Comparison of ENCODE assay signal across 15 cellular contexts in the genomic region with DNA sequence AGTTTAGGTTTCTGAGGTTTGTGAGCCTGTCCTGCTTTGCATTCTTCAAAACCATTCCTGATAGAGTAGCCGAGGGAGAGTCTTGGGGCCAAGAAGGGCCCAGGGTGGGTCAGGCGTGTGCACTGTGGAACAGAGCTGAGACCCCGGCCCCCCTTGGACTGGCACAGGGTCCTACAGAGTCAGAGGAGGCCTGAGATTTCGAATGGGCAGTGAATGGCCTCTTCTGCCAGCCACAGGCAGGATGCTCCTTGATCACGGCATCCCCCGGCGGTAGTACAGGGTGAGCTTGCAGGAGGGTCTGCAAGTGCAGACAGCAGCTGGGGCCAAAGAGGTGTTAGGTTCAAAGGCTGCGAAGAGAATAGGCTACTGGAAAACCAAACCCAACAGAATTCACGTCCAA.
"Had no signal": no experiment of that assay in that cellular context is flagged by ENCODE, and none has a peak within 500 bp of the region (broad histone marks: within the 10 kb centered on the region; RNA-seq: fewer than 3 reads in every experiment).

No MANE protein-coding gene starts in this region.

- DNase-seq: activated T-cell treated with anti-CD3 and anti-CD28 coated beads for 4 hours, dermis blood vessel endothelial cell, foreskin melanocyte, kidney glomerular epithelial cell, left ventricle myocardium superior, occipital lobe, small intestine, T-helper 2 cell had no signal

- H3K9me3 Mint-ChIP-seq: memory B cell, nephron had no signal

- H3K27ac Mint-ChIP-seq: memory B cell, nephron had no signal

- H3K27ac ChIP-seq: breast epithelium, epithelial cell of prostate, prostate gland had no signal

- H3K4me3 Mint-ChIP-seq: memory B cell, nephron had no signal

- H3K27me3 ChIP-seq: ascending aorta, breast epithelium had no signal

- H3K27me3 Mint-ChIP-seq: memory B cell had no signal

- H3K4me3 ChIP-seq: ascending aorta, breast epithelium, prostate gland had no signal

- FAIRE-seq: small intestine had no signal

- ATAC-seq: left ventricle myocardium superior, right cardiac atrium had no signal

- H3K9me3 ChIP-seq: ascending aorta, breast epithelium, prostate gland had no signal

- H3K36me3 ChIP-seq: breast epithelium had no signal
